ENCODE assay signal across 1 cellular context in the genomic region with DNA sequence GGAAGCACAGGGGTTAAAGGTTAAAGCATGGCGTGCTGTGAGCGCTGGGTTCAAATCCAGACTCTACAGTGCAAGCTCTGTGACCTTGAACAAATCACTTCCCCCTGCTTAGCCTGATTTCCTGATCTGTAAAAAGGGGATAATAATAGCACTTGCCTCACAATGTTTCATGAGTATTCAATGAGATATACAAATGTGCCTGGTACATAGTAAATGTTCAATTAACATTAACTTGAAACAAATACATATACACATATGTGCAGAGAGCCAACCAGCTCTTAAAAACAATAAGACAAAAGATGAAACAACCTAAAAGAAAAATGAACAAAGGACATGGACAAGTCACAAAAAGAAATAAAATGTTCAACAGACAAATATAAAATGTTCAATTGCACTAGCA.
A peak's percentile ranks its signal among the peaks of the same experiment; 100 is the strongest.
TF ChIP-seq lines count a peak whose summit lies in the region.

No MANE protein-coding gene starts in this region.

TF ChIP-seq in K562, 482 proteins besides CTCF, POLR2A, EP300 and RAD21:
- TF ChIP-seq FUS (optimal IDR thresholded peaks at IDR 0.05; ENCODE audit: low read depth, low read length) (no peak), MAFF (IDR thresholded peaks at IDR 0.05; ENCODE audit: low read length) (no peak), MEF2A (IDR thresholded peaks at IDR 0.05; ENCODE audit: control insufficient read depth, low read depth, low read length) (0 out of 2 replicates have a peak, but pooled peaks have one; percentile 5), PHB (CRISPR knock-in tag; IDR thresholded peaks at IDR 0.05) (no peak)
